In the genomic region with DNA sequence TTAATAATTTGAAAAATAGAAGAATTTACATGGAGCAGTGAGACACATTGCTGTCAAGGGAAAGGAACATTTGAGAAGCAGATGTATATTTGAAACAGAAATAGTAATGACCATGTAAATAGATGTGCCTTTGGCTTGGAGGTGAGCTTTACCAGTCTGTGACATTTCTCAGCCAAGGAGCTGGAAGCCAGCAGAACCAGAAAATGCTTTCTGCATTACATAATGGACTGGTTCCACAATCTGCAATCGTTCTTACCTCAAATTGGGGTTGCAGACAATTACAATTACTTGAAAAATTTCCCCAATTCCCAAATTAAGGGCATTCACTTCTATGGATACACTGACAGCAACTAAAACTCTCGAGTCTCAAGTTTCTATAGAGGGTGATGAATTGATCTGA, we compare ENCODE assay signal across 2 cellular contexts.
TF ChIP-seq lines count a peak whose summit lies in the region.

No MANE protein-coding gene starts in this region.

TF ChIP-seq in K562, 482 proteins besides CTCF, POLR2A, EP300 and RAD21 (continued from another document):
- TF ChIP-seq ATF2 (CRISPR knock-in tag; IDR thresholded peaks at IDR 0.05) (no peak), BMI1 (IDR thresholded peaks at IDR 0.05; ENCODE audit: low read length) (no peak), ZNF586 (CRISPR knock-in tag; conservative IDR thresholded peaks at IDR 0.05) (no peak), PURB (CRISPR knock-in tag; IDR thresholded peaks at IDR 0.05; ENCODE audit: low read depth) (no peak), ETV6 (IDR thresholded peaks at IDR 0.05; ENCODE audit: borderline replicate concordance in 1 of 2, low read depth in 2 of 2, low read length in 1 of 2) (no peak), ETV6 (CRISPR knock-in tag; IDR thresholded peaks at IDR 0.05; ENCODE audit: borderline replicate concordance) (no peak), YBX1 (IDR thresholded peaks at IDR 0.05) (no peak), ZNF655 (CRISPR knock-in tag; IDR thresholded peaks at IDR 0.05) (no peak), SMC3 (conservative IDR thresholded peaks at IDR 0.05; ENCODE audit: insufficient read depth, low read depth, low read length) (no peak), SP1 (CRISPR knock-in tag; IDR thresholded peaks at IDR 0.05) (no peak), HSF4 (CRISPR knock-in tag; IDR thresholded peaks at IDR 0.05; ENCODE audit: borderline replicate concordance) (no peak), ZNF696 (CRISPR knock-in tag; conservative IDR thresholded peaks at IDR 0.05) (no peak), NRF1 (conservative IDR thresholded peaks at IDR 0.05 in 1 of 2, IDR thresholded peaks at IDR 0.05 in 1 of 2) (no peak), NUFIP1 (IDR thresholded peaks at IDR 0.05; ENCODE audit: partially characterized antibody) (no peak), CCAR2 (IDR thresholded peaks at IDR 0.05; ENCODE audit: low read depth, low read length) (no peak), NFIC (IDR thresholded peaks at IDR 0.05) (no peak)
- TF ChIP-seq, protein P1, sequence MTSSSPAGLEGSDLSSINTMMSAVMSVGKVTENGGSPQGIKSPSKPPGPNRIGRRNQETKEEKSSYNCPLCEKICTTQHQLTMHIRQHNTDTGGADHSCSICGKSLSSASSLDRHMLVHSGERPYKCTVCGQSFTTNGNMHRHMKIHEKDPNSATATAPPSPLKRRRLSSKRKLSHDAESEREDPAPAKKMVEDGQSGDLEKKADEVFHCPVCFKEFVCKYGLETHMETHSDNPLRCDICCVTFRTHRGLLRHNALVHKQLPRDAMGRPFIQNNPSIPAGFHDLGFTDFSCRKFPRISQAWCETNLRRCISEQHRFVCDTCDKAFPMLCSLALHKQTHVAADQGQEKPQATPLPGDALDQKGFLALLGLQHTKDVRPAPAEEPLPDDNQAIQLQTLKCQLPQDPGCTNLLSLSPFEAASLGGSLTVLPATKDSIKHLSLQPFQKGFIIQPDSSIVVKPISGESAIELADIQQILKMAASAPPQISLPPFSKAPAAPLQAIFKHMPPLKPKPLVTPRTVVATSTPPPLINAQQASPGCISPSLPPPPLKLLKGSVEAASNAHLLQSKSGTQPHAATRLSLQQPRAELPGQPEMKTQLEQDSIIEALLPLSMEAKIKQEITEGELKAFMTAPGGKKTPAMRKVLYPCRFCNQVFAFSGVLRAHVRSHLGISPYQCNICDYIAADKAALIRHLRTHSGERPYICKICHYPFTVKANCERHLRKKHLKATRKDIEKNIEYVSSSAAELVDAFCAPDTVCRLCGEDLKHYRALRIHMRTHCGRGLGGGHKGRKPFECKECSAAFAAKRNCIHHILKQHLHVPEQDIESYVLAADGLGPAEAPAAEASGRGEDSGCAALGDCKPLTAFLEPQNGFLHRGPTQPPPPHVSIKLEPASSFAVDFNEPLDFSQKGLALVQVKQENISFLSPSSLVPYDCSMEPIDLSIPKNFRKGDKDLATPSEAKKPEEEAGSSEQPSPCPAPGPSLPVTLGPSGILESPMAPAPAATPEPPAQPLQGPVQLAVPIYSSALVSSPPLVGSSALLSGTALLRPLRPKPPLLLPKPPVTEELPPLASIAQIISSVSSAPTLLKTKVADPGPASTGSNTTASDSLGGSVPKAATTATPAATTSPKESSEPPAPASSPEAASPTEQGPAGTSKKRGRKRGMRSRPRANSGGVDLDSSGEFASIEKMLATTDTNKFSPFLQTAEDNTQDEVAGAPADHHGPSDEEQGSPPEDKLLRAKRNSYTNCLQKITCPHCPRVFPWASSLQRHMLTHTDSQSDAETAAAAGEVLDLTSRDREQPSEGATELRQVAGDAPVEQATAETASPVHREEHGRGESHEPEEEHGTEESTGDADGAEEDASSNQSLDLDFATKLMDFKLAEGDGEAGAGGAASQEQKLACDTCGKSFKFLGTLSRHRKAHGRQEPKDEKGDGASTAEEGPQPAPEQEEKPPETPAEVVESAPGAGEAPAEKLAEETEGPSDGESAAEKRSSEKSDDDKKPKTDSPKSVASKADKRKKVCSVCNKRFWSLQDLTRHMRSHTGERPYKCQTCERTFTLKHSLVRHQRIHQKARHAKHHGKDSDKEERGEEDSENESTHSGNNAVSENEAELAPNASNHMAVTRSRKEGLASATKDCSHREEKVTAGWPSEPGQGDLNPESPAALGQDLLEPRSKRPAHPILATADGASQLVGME (CRISPR knock-in tag; IDR thresholded peaks at IDR 0.05), result no peak

TF ChIP-seq in neural cell, 6 proteins besides CTCF, POLR2A, EP300 and RAD21 (continued from another document):
- TF ChIP-seq REST (IDR thresholded peaks at IDR 0.05; ENCODE audit: borderline replicate concordance) (no peak), SMC3 (conservative IDR thresholded peaks at IDR 0.05; ENCODE audit: poor library complexity) (no peak), POLR2AphosphoS5 (IDR thresholded peaks at IDR 0.05) (no peak)
TF ChIP-seq in neural cell: peak in this region for 0.
